ENCODE assay signal across 1 cellular context in genomic region chr11:66115638-66116410, GRCh38.
TF ChIP-seq lines count a peak whose summit lies in the region.

No MANE protein-coding gene starts in this region.

TF ChIP-seq in GM12878, 131 proteins besides CTCF, POLR2A, EP300 and RAD21 (continued from another document):
- TF ChIP-seq CEBPZ (IDR thresholded peaks at IDR 0.05; ENCODE audit: low read depth, low read length) (no peak), TAF1 (IDR thresholded peaks at IDR 0.05; ENCODE audit: borderline replicate concordance, low read depth, low read length) (no peak), E2F4 (IDR thresholded peaks at IDR 0.05; ENCODE audit: low read depth, low read length) (no peak)
TF ChIP-seq in GM12878: peak in this region for 36.
